Comparison of ENCODE assay signal across 26 cellular contexts in genomic region chr11:133146697-133147306, GRCh38.
"Had no signal": no experiment of that assay in that cellular context is flagged by ENCODE, and none has a peak within 500 bp of the region (broad histone marks: within the 10 kb centered on the region; RNA-seq: fewer than 3 reads in every experiment).

No MANE protein-coding gene starts in this region.

- H3K27me3 Mint-ChIP-seq: stimulated activated naive B cell treated with anti-CD40 and anti-IgM and Interleukin-4, amounts not matched to agents 10 μg/mL and 1 μg/mL and 100 μg/mL, for 72 hours had no signal

- H3K4me3 ChIP-seq: hepatocyte, lower lobe of right lung, neural progenitor cell, psoas muscle, skin epidermis, tibial nerve, uterus had no signal

- DNase-seq: islet precursor cell; lower lobe of right lung; mammary epithelial cell; mesenchymal stem cell; naive thymus-derived CD8-positive, alpha-beta T cell; occipital lobe; psoas muscle; right cardiac atrium; stimulated activated CD4-positive, alpha-beta T cell treated with anti-CD3 and anti-CD28 coated beads, Interleukin-12 subunit alpha, Interleukin-12 subunit beta, amount 100 ng/mL, for 4 hours; stimulated activated CD4-positive, alpha-beta T cell treated with anti-CD3 and anti-CD28 coated beads, Interleukin-15, amount 100 ng/mL, for 24 hours; stimulated activated CD4-positive, alpha-beta T cell treated with anti-CD3 and anti-CD28 coated beads, Interleukin-2, amount 100 ng/mL, for 24 hours; stimulated activated CD4-positive, alpha-beta T cell treated with anti-CD3 and anti-CD28 coated beads, Interleukin-4, amount 100 ng/mL, for 1 hour; stimulated activated naive B cell treated with anti-CD40 and anti-IgM and Interleukin-4, amounts not matched to agents 10 μg/mL and 1 μg/mL and 100 μg/mL, for 72 hours; substantia nigra; uterus had no signal

- H3K9me3 ChIP-seq: lower lobe of right lung, neutrophil, psoas muscle, tibial nerve, uterus had no signal

- H3K4me1 Mint-ChIP-seq: naive thymus-derived CD8-positive, alpha-beta T cell; stimulated activated naive B cell treated with anti-CD40 and anti-IgM and Interleukin-4, amounts not matched to agents 10 μg/mL and 1 μg/mL and 100 μg/mL, for 72 hours had no signal

- ATAC-seq: left lobe of liver; lower lobe of right lung; naive thymus-derived CD8-positive, alpha-beta T cell; psoas muscle; right cardiac atrium; sciatic nerve; stimulated activated naive B cell treated with anti-CD40 and anti-IgM and Interleukin-4, amounts not matched to agents 10 μg/mL and 1 μg/mL and 100 μg/mL, for 72 hours had no signal

- H3K27ac Mint-ChIP-seq: naive thymus-derived CD8-positive, alpha-beta T cell; nephron; neural progenitor cell; stimulated activated naive B cell treated with anti-CD40 and anti-IgM and Interleukin-4, amounts not matched to agents 10 μg/mL and 1 μg/mL and 100 μg/mL, for 72 hours; stimulated activated naive CD8-positive, alpha-beta T cell treated with anti-CD3 and anti-CD28 coated beads, Interleukin-15, Interleukin-2, amounts not matched to agents 100 ng/mL and 50 ng/mL, for 24 hours; type B pancreatic cell had no signal

- H3K27ac ChIP-seq: hepatocyte, lower lobe of right lung, neural progenitor cell, neutrophil, parathyroid adenoma, psoas muscle, skin epidermis, tibial nerve, uterus had no signal

- H3K36me3 ChIP-seq: lower lobe of right lung, neural progenitor cell, neutrophil, tibial nerve, uterus had no signal

- H3K9me3 Mint-ChIP-seq: nephron; neural progenitor cell; stimulated activated naive B cell treated with anti-CD40 and anti-IgM and Interleukin-4, amounts not matched to agents 10 μg/mL and 1 μg/mL and 100 μg/mL, for 72 hours had no signal

- H3K27me3 ChIP-seq: neural progenitor cell, tibial nerve, uterus had no signal

- H3K9ac ChIP-seq: neural progenitor cell, parathyroid adenoma had no signal

- H3K4me1 ChIP-seq: lower lobe of right lung, neural progenitor cell, parathyroid adenoma, psoas muscle, tibial nerve, uterus had no signal

- H3K4me3 Mint-ChIP-seq: naive thymus-derived CD8-positive, alpha-beta T cell; nephron; neural progenitor cell; stimulated activated naive B cell treated with anti-CD40 and anti-IgM and Interleukin-4, amounts not matched to agents 10 μg/mL and 1 μg/mL and 100 μg/mL, for 72 hours; stimulated activated naive CD8-positive, alpha-beta T cell treated with anti-CD3 and anti-CD28 coated beads, Interleukin-15, Interleukin-2, amounts not matched to agents 100 ng/mL and 50 ng/mL, for 24 hours; type B pancreatic cell had no signal
